In the genomic region with DNA sequence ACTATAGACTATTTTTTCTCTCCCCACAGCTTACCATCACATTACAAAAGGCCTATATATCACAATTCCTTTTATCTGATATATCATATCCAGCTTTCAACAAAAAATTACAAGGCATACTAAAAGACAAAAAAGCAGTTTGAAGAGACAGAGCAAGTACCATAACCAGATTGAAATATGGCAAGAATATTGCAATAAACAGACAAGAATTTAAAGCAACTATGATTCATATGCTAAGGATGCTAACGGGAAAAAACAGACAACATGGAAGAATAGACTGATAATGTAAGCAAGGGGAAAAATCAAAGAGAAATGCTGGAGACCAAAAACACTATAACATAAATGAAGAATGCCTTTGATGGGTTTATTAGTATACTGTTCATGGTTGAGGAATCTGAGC, we compare ENCODE assay signal across 10 cellular contexts.
"Had no signal": no experiment of that assay in that cellular context is flagged by ENCODE, and none has a peak within 500 bp of the region (broad histone marks: within the 10 kb centered on the region; RNA-seq: fewer than 3 reads in every experiment).

No MANE protein-coding gene starts in this region.

- H3K4me3 Mint-ChIP-seq: GM23338, HFFc6 had no signal

- H3K4me2 ChIP-seq: GM23338 had no signal

- FAIRE-seq: H1, H54, HTR-8/SVneo, K562 had no signal

- H2AFZ ChIP-seq: GM23338 had no signal

- H3K9me3 Mint-ChIP-seq: GM23338, H9 had no signal

- DNase-seq: H9, HCEC 1CT, HFFc6, IMR-90, KG1 had no signal

- H3K27ac Mint-ChIP-seq: GM23338, HFFc6 had no signal

- H3K4me3 ChIP-seq: GM23338, K562 had no signal
